In genomic region chr16:66905633-66906539, GRCh38 we compare ENCODE assay signal across 9 cellular contexts. TPM values are rescaled to one million over a fixed set of nuclear protein-coding genes. Genes with fewer than 3 reads are reported as not detected.
A peak's percentile ranks its signal among the peaks of the same experiment; 100 is the strongest.
DNase-seq lines count a peak whose midpoint lies in the region; ATAC-seq lines count a peak whose summit lies in the region.
"Had no signal": no experiment of that assay in that cellular context is flagged by ENCODE, and none has a peak within 500 bp of the region (broad histone marks: within the 10 kb centered on the region; RNA-seq: fewer than 3 reads in every experiment).

No MANE protein-coding gene starts in this region.

- no peaks in the 10 kb centered on the region for H3K9me3 Mint-ChIP-seq in CD4-positive, CD25-positive, alpha-beta regulatory T cell
- H3K9me3 Mint-ChIP-seq: activated naive CD4-positive, alpha-beta T cell treated with anti-CD3 and anti-CD28 coated beads, Interleukin-2, amount 50 U/mL, for 24 hours had no signal

- peak overlapping the region; percentile 90 to 95 for H3K18ac ChIP-seq in mesenchymal stem cell (ENCODE audit: low read depth in 1 of 2, low read length in 2 of 2)

- no peak overlapping the region for H3K27ac ChIP-seq in CD4-positive, CD25-positive, alpha-beta regulatory T cell (ENCODE audit: insufficient read depth, low read length, poor library complexity, severe bottlenecking)
- no peak overlapping the region for H3K27ac ChIP-seq in mesenchymal stem cell (ENCODE audit: low read length, poor library complexity, severe bottlenecking)

- H2BK12ac ChIP-seq in mesenchymal stem cell (ENCODE audit: low read length in 2 of 2) = peak overlapping the region; percentile 44 to 69

- H3K4me3 Mint-ChIP-seq in CD4-positive, CD25-positive, alpha-beta regulatory T cell = peak overlapping the region in 1 of 4 donors; percentile 24
- H3K4me3 Mint-ChIP-seq: activated naive CD4-positive, alpha-beta T cell treated with anti-CD3 and anti-CD28 coated beads, Interleukin-2, amount 50 U/mL, for 24 hours had no signal

- peak overlapping the region in 1 of 3 donors; percentile 78 for H3K27ac Mint-ChIP-seq in CD4-positive, CD25-positive, alpha-beta regulatory T cell
- H3K27ac Mint-ChIP-seq: activated naive CD4-positive, alpha-beta T cell treated with anti-CD3 and anti-CD28 coated beads, Interleukin-2, amount 50 U/mL, for 24 hours had no signal

- no peaks in the 10 kb centered on the region for H3K9me3 ChIP-seq in CD4-positive, CD25-positive, alpha-beta regulatory T cell (ENCODE audit: control insufficient read depth in 2 of 2, low read length in 2 of 2)
- H3K9me3 ChIP-seq in mesenchymal stem cell (ENCODE audit: control insufficient read depth, low read length) = no peaks in the 10 kb centered on the region

- H4K8ac ChIP-seq in mesenchymal stem cell (ENCODE audit: low read length) = peak overlapping the region; percentile 74

- peak in 2 of 3 donors; percentile 27 to 80 for DNase-seq in CD4-positive, CD25-positive, alpha-beta regulatory T cell
- peak; percentile 6 for DNase-seq in KBM-7
- peak; percentile 46 for DNase-seq in activated naive CD4-positive, alpha-beta T cell treated with anti-CD3 and anti-CD28 coated beads, Interleukin-2, amount 50 U/mL, for 16 hours
- no peak for DNase-seq in mesenchymal stem cell
- no peak for DNase-seq in activated CD4-positive, CD25-positive, alpha-beta regulatory T cell (lab: John Stamatoyannopoulos, UW)
- DNase-seq in NCI-H1694 treated with DMSO at 0.1 percent for 48 hours (lab: John Stamatoyannopoulos, UW) = no peak

- H3K4me2 ChIP-seq in mesenchymal stem cell (ENCODE audit: low read length, poor library complexity, severe bottlenecking) = no peak overlapping the region

- peak overlapping the region in 1 of 2 experiments; percentile 79 for H3K14ac ChIP-seq in mesenchymal stem cell (ENCODE audit: low read length in 2 of 2)

- in situ Hi-C loops in KBM-7 (cut with MboI; ENCODE audit: low pct_unique_long_range_greater_than_20kb, low sequenced_read_pairs) = no loop called here

- no peak overlapping the region for H3K4me3 ChIP-seq in CD4-positive, CD25-positive, alpha-beta regulatory T cell (ENCODE audit: low read depth, low read length)
- no peak overlapping the region for H3K4me3 ChIP-seq in mesenchymal stem cell (ENCODE audit: insufficient read depth in 1 of 2, low read depth in 1 of 2, low read length in 2 of 2)

- 83% methylated on average over 11 of the region's 11 CpGs for WGBS in mesenchymal stem cell

- no peak overlapping the region for H2AK5ac ChIP-seq in mesenchymal stem cell (ENCODE audit: low read length, severe bottlenecking)

- H3K4ac ChIP-seq in mesenchymal stem cell (ENCODE audit: low read depth in 1 of 2, low read length in 2 of 2) = peak overlapping the region; percentile 45 to 84

- peak overlapping the region; percentile 11 for H2BK120ac ChIP-seq in mesenchymal stem cell (ENCODE audit: low read depth, low read length)

- ATAC-seq in CD4-positive, CD25-positive, alpha-beta regulatory T cell (ENCODE audit: low read depth in 2 of 2) = peak in 1 of 2 donors; percentile 17
- ATAC-seq in GM18909 (IDR thresholded peaks at IDR 0.05; ENCODE audit: poor library complexity, unreplicated experiment) (no peak), HG03159 (IDR thresholded peaks at IDR 0.05; ENCODE audit: unreplicated experiment) (no peak)

- H3K36me3 Mint-ChIP-seq in CD4-positive, CD25-positive, alpha-beta regulatory T cell = no peaks in the 10 kb centered on the region
- H3K36me3 Mint-ChIP-seq: activated naive CD4-positive, alpha-beta T cell treated with anti-CD3 and anti-CD28 coated beads, Interleukin-2, amount 50 U/mL, for 24 hours had no signal

- H3K23ac ChIP-seq in mesenchymal stem cell (ENCODE audit: low read length in 2 of 2) = no peak overlapping the region

- H3K79me1 ChIP-seq in mesenchymal stem cell (replicated peaks; ENCODE audit: low read length, poor library complexity, severe bottlenecking) = no peaks in the 10 kb centered on the region

- peak overlapping the region; percentile 57 for H4K91ac ChIP-seq in mesenchymal stem cell (ENCODE audit: low read length)

- H3K4me1 ChIP-seq in CD4-positive, CD25-positive, alpha-beta regulatory T cell (ENCODE audit: control insufficient read depth, insufficient read depth, low read length, poor library complexity, severe bottlenecking) = no peaks in the 10 kb centered on the region
- H3K4me1 ChIP-seq in mesenchymal stem cell (ENCODE audit: control insufficient read depth, insufficient read depth, low read depth, low read length) = peaks cover 20% of the 10 kb centered on the region

- H3K9ac ChIP-seq in mesenchymal stem cell (ENCODE audit: low read length) = no peak overlapping the region

- peak overlapping the region; percentile 97 for H2BK15ac ChIP-seq in mesenchymal stem cell (ENCODE audit: low read depth, poor library complexity, severe bottlenecking)

- peaks cover 0 to 11% (median 3%) of the 10 kb centered on the region in 4 donors for H3K4me1 Mint-ChIP-seq in CD4-positive, CD25-positive, alpha-beta regulatory T cell

- H3K27me3 Mint-ChIP-seq in CD4-positive, CD25-positive, alpha-beta regulatory T cell = peaks cover 6% of the 10 kb centered on the region
- H3K27me3 Mint-ChIP-seq: activated naive CD4-positive, alpha-beta T cell treated with anti-CD3 and anti-CD28 coated beads, Interleukin-2, amount 50 U/mL, for 24 hours had no signal

- H3K27me3 ChIP-seq in CD4-positive, CD25-positive, alpha-beta regulatory T cell (ENCODE audit: control insufficient read depth, insufficient read depth, low read length) = no peaks in the 10 kb centered on the region
- H3K27me3 ChIP-seq in mesenchymal stem cell (ENCODE audit: control insufficient read depth in 1 of 2, insufficient read depth in 1 of 2, low read length in 2 of 2) = peaks cover 19 to 33% of the 10 kb centered on the region in 2 experiments

- no peaks in the 10 kb centered on the region for H3K36me3 ChIP-seq in CD4-positive, CD25-positive, alpha-beta regulatory T cell (ENCODE audit: control insufficient read depth, insufficient read depth, low read length)
- H3K36me3 ChIP-seq in mesenchymal stem cell (ENCODE audit: control insufficient read depth in 1 of 2, insufficient read depth in 2 of 2, low read depth in 1 of 2, low read length in 2 of 2) = no peaks in the 10 kb centered on the region

- no peak overlapping the region for H2BK5ac ChIP-seq in mesenchymal stem cell (ENCODE audit: low read depth, low read length, poor library complexity, severe bottlenecking)

- no peak overlapping the region for H2AFZ ChIP-seq in mesenchymal stem cell (ENCODE audit: low read depth, low read length)

RNA-seq across cellular contexts. Expression of gene CDH16, which starts 12.8 kb away (rescaled TPM):
- not detected for total RNA-seq in CD4-positive, CD25-positive, alpha-beta regulatory T cell
- not detected for polyA plus RNA-seq in CD4-positive, CD25-positive, alpha-beta regulatory T cell
- not detected for polyA plus RNA-seq in mesenchymal stem cell (2013, experiment 1 of 2)
- polyA plus RNA-seq in mesenchymal stem cell (2013, experiment 2 of 2) = not detected

RNA-seq across cellular contexts. Expression of gene RRAD, which starts 19.4 kb away (rescaled TPM):
- 0.35 TPM for total RNA-seq in CD4-positive, CD25-positive, alpha-beta regulatory T cell
- not detected for polyA plus RNA-seq in CD4-positive, CD25-positive, alpha-beta regulatory T cell
- polyA plus RNA-seq in mesenchymal stem cell (2013, experiment 1 of 2) = 6.9 TPM
- 7.7 TPM for polyA plus RNA-seq in mesenchymal stem cell (2013, experiment 2 of 2)

RNA-seq across cellular contexts. Expression of gene PDP2, which starts 25.6 kb away (rescaled TPM):
- 7.1 TPM for total RNA-seq in CD4-positive, CD25-positive, alpha-beta regulatory T cell
- 1 to 10 TPM in 3 of 4 donors, under 1 TPM in 1; 0.07 to 2.0 (median 1.7) TPM for polyA plus RNA-seq in CD4-positive, CD25-positive, alpha-beta regulatory T cell
- 7.9 TPM for polyA plus RNA-seq in mesenchymal stem cell (2013, experiment 1 of 2)
- 7.3 TPM for polyA plus RNA-seq in mesenchymal stem cell (2013, experiment 2 of 2)

RNA-seq across cellular contexts. Expression of gene CIAO2B, which starts 28.3 kb away (rescaled TPM):
- 64.6 TPM for total RNA-seq in CD4-positive, CD25-positive, alpha-beta regulatory T cell
- 100 to 1,000 TPM; 126 to 161 (median 147) TPM for polyA plus RNA-seq in CD4-positive, CD25-positive, alpha-beta regulatory T cell
- polyA plus RNA-seq in mesenchymal stem cell (2013, experiment 1 of 2) = 110 TPM
- 117 TPM for polyA plus RNA-seq in mesenchymal stem cell (2013, experiment 2 of 2)

RNA-seq across cellular contexts. Expression of gene CES2, which starts 29.4 kb away (rescaled TPM):
- total RNA-seq in CD4-positive, CD25-positive, alpha-beta regulatory T cell = 35.4 TPM
- polyA plus RNA-seq in CD4-positive, CD25-positive, alpha-beta regulatory T cell = 10 to 100 TPM; 19.3 to 22.5 (median 19.7) TPM
- 27.4 TPM for polyA plus RNA-seq in mesenchymal stem cell (2013, experiment 1 of 2)
- polyA plus RNA-seq in mesenchymal stem cell (2013, experiment 2 of 2) = 27.4 TPM

Comparison
In these comparisons a context has a peak if more than half of its experiments do, and no peak if none do; other contexts are left out.
1. DNase-seq: peak in CD4-positive, CD25-positive, alpha-beta regulatory T cell (2 of 3), KBM-7 (single experiment) and activated naive CD4-positive, alpha-beta T cell treated with anti-CD3 and anti-CD28 coated beads, Interleukin-2, amount 50 U/mL, for 16 hours (single experiment); none in mesenchymal stem cell (single experiment), activated CD4-positive, CD25-positive, alpha-beta regulatory T cell (0 of 4) and NCI-H1694 treated with DMSO at 0.1 percent for 48 hours (single experiment).